Comparison of ENCODE assay signal across 8 cellular contexts in the genomic region with DNA sequence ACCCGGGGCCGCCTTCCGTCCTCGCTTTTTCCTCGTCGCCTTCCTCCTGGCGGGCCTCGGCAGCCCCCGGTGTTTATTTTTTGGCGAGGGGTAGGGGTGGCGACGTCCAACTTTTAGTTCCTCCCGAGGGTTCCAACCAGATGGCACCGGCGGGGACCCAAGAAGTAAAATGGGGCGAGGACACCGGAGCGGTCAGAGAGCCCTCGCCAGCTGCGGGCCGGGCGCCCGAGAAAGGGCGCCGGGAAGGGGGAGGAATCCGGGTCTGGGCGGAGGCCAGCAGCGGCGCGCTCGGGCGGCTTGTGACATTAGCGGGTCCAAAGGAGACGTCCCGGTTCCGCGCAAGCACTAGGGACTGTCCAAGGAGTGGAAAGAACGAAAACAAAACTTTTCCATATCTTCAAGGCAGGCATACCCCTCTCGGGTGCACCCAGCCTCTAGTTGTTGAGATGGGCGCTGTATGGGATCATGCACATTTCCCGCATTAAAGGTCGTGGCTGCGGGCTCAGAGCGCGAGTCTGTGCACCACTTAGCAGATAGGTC. TPM values are rescaled to one million over a fixed set of nuclear protein-coding genes. Genes with fewer than 3 reads are reported as not detected.
DNase-seq lines count a peak whose midpoint lies in the region; ATAC-seq lines count a peak whose summit lies in the region.

No MANE protein-coding gene starts in this region.

- peak overlapping the region; percentile 86 to 94 (median 92) for H3K4me3 Mint-ChIP-seq in CD4-positive, alpha-beta memory T cell
- H3K4me3 Mint-ChIP-seq in activated CD4-positive, alpha-beta memory T cell treated with anti-CD3 and anti-CD28 coated beads, Interleukin-2, amount 10 ng/mL, durations not matched to agents 7 days and 5 days: peak overlapping the region; percentile 69
- H3K4me3 Mint-ChIP-seq in memory B cell: peak overlapping the region; percentile 84

- H3K27me3 ChIP-seq in CD4-positive, alpha-beta memory T cell (ENCODE audit: insufficient read depth, low read length): no peaks in the 10 kb centered on the region

- ATAC-seq in GM19463 (IDR thresholded peaks at IDR 0.05; ENCODE audit: unreplicated experiment): peak; percentile 25
- peak; percentile 21 for ATAC-seq in HG03571 (IDR thresholded peaks at IDR 0.05; ENCODE audit: unreplicated experiment)
- peak; percentile 27 for ATAC-seq in memory B cell (ENCODE audit: low read depth)

- H3K27ac ChIP-seq in CD4-positive, alpha-beta memory T cell (ENCODE audit: low read depth, low read length): peak overlapping the region; percentile 54
- H3K27ac ChIP-seq in substantia nigra (ENCODE audit: low read depth, low read length, poor library complexity, severe bottlenecking): peak overlapping the region; percentile 81

- intact Hi-C loops in CD4-positive, alpha-beta memory T cell (cut with micrococcal nuclease): loop anchor here (1.0 to 10.0 kb wide), 7 partner anchors 42 to 1435 kb away; partner anchors contain the start of gene RASL11B

- H3K9me3 ChIP-seq in CD4-positive, alpha-beta memory T cell (ENCODE audit: control insufficient read depth in 1 of 2, low read length in 2 of 2): no peaks in the 10 kb centered on the region

- DNase-seq in CD4-positive, alpha-beta memory T cell: peak; percentile 12 to 38 (median 24)
- peak; percentile 23 for DNase-seq in activated CD4-positive, alpha-beta memory T cell treated with anti-CD3 and anti-CD28 coated beads, Interleukin-2, amount 10 ng/mL, durations not matched to agents 7 days and 5 days
- DNase-seq in epidermal melanocyte (ENCODE audit: insufficient read length, low spot score) (peak; percentile 23), memory B cell (ENCODE audit: low spot score in 2 of 2) (no peak), substantia nigra (lab: John Stamatoyannopoulos, UW) (peak in 45 of 49 donors; percentile 13 to 79 (median 48)), NCI-H1436 (lab: John Stamatoyannopoulos, UW) (no peak)

- H3K9me3 Mint-ChIP-seq in CD4-positive, alpha-beta memory T cell: peaks cover 0 to 15% (median 5%) of the 10 kb centered on the region in 8 donors
- peaks cover 4% of the 10 kb centered on the region for H3K9me3 Mint-ChIP-seq in activated CD4-positive, alpha-beta memory T cell treated with anti-CD3 and anti-CD28 coated beads, Interleukin-2, amount 10 ng/mL, durations not matched to agents 7 days and 5 days
- H3K9me3 Mint-ChIP-seq in memory B cell: no peaks in the 10 kb centered on the region

- peaks cover 34 to 50% (median 42%) of the 10 kb centered on the region in 4 donors for H3K4me1 Mint-ChIP-seq in CD4-positive, alpha-beta memory T cell
- H3K4me1 Mint-ChIP-seq in activated CD4-positive, alpha-beta memory T cell treated with anti-CD3 and anti-CD28 coated beads, Interleukin-2, amount 10 ng/mL, durations not matched to agents 7 days and 5 days: peaks cover 28% of the 10 kb centered on the region
- H3K4me1 Mint-ChIP-seq in memory B cell: peaks cover 25% of the 10 kb centered on the region

- peak overlapping the region; percentile 74 to 94 (median 92) for H3K27ac Mint-ChIP-seq in CD4-positive, alpha-beta memory T cell
- H3K27ac Mint-ChIP-seq in activated CD4-positive, alpha-beta memory T cell treated with anti-CD3 and anti-CD28 coated beads, Interleukin-2, amount 10 ng/mL, durations not matched to agents 7 days and 5 days: peak overlapping the region; percentile 67
- peak overlapping the region; percentile 39 for H3K27ac Mint-ChIP-seq in memory B cell

- no peaks in the 10 kb centered on the region for H3K27me3 Mint-ChIP-seq in CD4-positive, alpha-beta memory T cell
- H3K27me3 Mint-ChIP-seq in activated CD4-positive, alpha-beta memory T cell treated with anti-CD3 and anti-CD28 coated beads, Interleukin-2, amount 10 ng/mL, durations not matched to agents 7 days and 5 days: no peaks in the 10 kb centered on the region
- no peaks in the 10 kb centered on the region for H3K27me3 Mint-ChIP-seq in memory B cell

- peaks cover 27 to 30% of the 10 kb centered on the region in 2 donors for H3K36me3 Mint-ChIP-seq in CD4-positive, alpha-beta memory T cell
- H3K36me3 Mint-ChIP-seq in activated CD4-positive, alpha-beta memory T cell treated with anti-CD3 and anti-CD28 coated beads, Interleukin-2, amount 10 ng/mL, durations not matched to agents 7 days and 5 days (ENCODE audit: low read depth): peaks cover 39% of the 10 kb centered on the region
- peaks cover 11% of the 10 kb centered on the region for H3K36me3 Mint-ChIP-seq in memory B cell

- H3K4me1 ChIP-seq in CD4-positive, alpha-beta memory T cell (ENCODE audit: insufficient read depth, low read length): peaks cover 24% of the 10 kb centered on the region

- POLR2A ChIA-PET in CD4-positive, alpha-beta memory T cell (lab: Charles Lee; ENCODE audit: partially characterized antibody): interaction anchor here (2.0 to 5.3 kb wide), 4 partner anchors 53 to 817 kb away, joined by 4 to 68 read pairs (median 22); partner anchors contain the start of gene DCUN1D4
- POLR2A ChIA-PET in activated CD4-positive, alpha-beta memory T cell treated with anti-CD3 and anti-CD28 coated beads, Interleukin-2, amount 10 ng/mL, durations not matched to agents 7 days and 5 days (lab: Charles Lee): interaction anchor here (2.0 to 3.2 kb wide), 4 partner anchors 42 to 72 kb away, joined by 13 to 61 read pairs (median 16); no protein-coding TSS in a partner anchor

- H3K4me3 ChIP-seq in CD4-positive, alpha-beta memory T cell (ENCODE audit: low read length in 2 of 2): peak overlapping the region; percentile 57 to 59

- no peaks in the 10 kb centered on the region for H3K36me3 ChIP-seq in CD4-positive, alpha-beta memory T cell (ENCODE audit: insufficient read depth, low read length)

- CTCF ChIA-PET in CD4-positive, alpha-beta memory T cell (lab: Charles Lee; ENCODE audit: partially characterized antibody): no interaction called here
- CTCF ChIA-PET in activated CD4-positive, alpha-beta memory T cell treated with anti-CD3 and anti-CD28 coated beads, Interleukin-2, amount 10 ng/mL, durations not matched to agents 7 days and 5 days (lab: Charles Lee): interaction anchor here (1.1 kb wide), 1 partner anchor 72 kb away, joined by 3 read pairs; no protein-coding TSS in a partner anchor

RNA-seq across cellular contexts. Expression of gene USP46, which starts 0.7 kb away (rescaled TPM):
- 10 to 100 TPM; 25.7 to 26.9 TPM for total RNA-seq in CD4-positive, alpha-beta memory T cell
- polyA plus RNA-seq in CD4-positive, alpha-beta memory T cell: 10 to 100 TPM in 1 of 2 donors, 1 to 10 TPM in 1; 6.4 to 12.0 TPM
- 10 to 100 TPM; 13.1 to 15.0 TPM for total RNA-seq in activated CD4-positive, alpha-beta memory T cell treated with anti-CD3 and anti-CD28 coated beads, Interleukin-2, amount 10 ng/mL, durations not matched to agents 7 days and 5 days

Comparison
In these comparisons a context has a peak if more than half of its experiments do, and no peak if none do; other contexts are left out.
1. DNase-seq: peak in CD4-positive, alpha-beta memory T cell (5 of 5), activated CD4-positive, alpha-beta memory T cell treated with anti-CD3 and anti-CD28 coated beads, Interleukin-2, amount 10 ng/mL, durations not matched to agents 7 days and 5 days (single experiment), epidermal melanocyte (single experiment) and substantia nigra (45 of 49); none in memory B cell (0 of 2) and NCI-H1436 (single experiment).
2. H3K27ac Mint-ChIP-seq: peak in every context shown above with its lines; median percentile 92 in CD4-positive, alpha-beta memory T cell; 67 in activated CD4-positive, alpha-beta memory T cell treated with anti-CD3 and anti-CD28 coated beads, Interleukin-2, amount 10 ng/mL, durations not matched to agents 7 days and 5 days; 39 in memory B cell.
3. Peak in every context shown above with its lines, with median percentiles within 50 percentile points of each other: H3K4me3 Mint-ChIP-seq and ATAC-seq.